Comparison of ENCODE assay signal across 1 cellular context in the genomic region with DNA sequence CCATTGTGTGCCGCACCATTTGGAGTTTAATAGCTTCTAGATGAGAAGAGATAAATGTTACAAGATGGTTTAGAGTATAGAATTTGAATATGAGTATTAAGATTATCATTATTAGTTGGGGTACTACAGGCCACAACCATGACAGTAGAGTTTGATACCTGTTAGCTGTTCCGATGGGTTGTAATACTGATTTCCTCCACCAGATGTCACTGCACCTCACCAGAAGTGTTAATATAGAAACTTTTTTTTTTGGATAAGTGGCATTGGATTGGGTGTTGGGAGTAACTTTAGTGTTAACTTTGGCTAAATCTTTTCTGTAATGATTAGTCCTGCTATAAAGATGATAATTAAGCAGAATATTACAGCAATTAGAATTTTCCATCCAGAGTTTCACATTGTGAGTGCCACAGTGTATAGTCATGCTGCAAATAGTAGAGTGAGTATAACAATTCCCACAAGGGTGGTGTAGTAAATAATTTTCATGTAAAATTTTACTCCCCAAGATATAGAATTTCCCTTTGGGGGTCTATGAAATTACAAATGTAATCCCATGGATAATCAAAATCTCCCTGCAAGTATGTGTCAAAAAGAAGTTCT.
TF ChIP-seq lines count a peak whose summit lies in the region.

No MANE protein-coding gene starts in this region.

TF ChIP-seq in GM23338, 12 proteins besides CTCF, POLR2A, EP300 and RAD21 (continued from another document):
- TF ChIP-seq, protein P1, sequence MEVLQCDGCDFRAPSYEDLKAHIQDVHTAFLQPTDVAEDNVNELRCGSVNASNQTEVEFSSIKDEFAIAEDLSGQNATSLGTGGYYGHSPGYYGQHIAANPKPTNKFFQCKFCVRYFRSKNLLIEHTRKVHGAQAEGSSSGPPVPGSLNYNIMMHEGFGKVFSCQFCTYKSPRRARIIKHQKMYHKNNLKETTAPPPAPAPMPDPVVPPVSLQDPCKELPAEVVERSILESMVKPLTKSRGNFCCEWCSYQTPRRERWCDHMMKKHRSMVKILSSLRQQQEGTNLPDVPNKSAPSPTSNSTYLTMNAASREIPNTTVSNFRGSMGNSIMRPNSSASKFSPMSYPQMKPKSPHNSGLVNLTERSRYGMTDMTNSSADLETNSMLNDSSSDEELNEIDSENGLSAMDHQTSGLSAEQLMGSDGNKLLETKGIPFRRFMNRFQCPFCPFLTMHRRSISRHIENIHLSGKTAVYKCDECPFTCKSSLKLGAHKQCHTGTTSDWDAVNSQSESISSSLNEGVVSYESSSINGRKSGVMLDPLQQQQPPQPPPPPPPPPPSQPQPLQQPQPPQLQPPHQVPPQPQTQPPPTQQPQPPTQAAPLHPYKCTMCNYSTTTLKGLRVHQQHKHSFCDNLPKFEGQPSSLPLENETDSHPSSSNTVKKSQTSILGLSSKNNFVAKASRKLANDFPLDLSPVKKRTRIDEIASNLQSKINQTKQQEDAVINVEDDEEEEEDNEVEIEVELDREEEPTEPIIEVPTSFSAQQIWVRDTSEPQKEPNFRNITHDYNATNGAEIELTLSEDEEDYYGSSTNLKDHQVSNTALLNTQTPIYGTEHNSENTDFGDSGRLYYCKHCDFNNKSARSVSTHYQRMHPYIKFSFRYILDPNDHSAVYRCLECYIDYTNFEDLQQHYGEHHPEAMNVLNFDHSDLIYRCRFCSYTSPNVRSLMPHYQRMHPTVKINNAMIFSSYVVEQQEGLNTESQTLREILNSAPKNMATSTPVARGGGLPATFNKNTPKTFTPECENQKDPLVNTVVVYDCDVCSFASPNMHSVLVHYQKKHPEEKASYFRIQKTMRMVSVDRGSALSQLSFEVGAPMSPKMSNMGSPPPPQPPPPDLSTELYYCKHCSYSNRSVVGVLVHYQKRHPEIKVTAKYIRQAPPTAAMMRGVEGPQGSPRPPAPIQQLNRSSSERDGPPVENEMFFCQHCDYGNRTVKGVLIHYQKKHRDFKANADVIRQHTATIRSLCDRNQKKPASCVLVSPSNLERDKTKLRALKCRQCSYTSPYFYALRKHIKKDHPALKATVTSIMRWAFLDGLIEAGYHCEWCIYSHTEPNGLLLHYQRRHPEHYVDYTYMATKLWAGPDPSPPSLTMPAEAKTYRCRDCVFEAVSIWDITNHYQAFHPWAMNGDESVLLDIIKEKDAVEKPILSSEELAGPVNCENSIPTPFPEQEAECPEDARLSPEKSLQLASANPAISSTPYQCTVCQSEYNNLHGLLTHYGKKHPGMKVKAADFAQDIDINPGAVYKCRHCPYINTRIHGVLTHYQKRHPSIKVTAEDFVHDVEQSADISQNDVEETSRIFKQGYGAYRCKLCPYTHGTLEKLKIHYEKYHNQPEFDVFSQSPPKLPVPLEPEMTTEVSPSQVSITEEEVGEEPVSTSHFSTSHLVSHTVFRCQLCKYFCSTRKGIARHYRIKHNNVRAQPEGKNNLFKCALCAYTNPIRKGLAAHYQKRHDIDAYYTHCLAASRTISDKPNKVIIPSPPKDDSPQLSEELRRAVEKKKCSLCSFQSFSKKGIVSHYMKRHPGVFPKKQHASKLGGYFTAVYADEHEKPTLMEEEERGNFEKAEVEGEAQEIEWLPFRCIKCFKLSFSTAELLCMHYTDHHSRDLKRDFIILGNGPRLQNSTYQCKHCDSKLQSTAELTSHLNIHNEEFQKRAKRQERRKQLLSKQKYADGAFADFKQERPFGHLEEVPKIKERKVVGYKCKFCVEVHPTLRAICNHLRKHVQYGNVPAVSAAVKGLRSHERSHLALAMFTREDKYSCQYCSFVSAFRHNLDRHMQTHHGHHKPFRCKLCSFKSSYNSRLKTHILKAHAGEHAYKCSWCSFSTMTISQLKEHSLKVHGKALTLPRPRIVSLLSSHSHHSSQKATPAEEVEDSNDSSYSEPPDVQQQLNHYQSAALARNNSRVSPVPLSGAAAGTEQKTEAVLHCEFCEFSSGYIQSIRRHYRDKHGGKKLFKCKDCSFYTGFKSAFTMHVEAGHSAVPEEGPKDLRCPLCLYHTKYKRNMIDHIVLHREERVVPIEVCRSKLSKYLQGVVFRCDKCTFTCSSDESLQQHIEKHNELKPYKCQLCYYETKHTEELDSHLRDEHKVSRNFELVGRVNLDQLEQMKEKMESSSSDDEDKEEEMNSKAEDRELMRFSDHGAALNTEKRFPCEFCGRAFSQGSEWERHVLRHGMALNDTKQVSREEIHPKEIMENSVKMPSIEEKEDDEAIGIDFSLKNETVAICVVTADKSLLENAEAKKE (CRISPR knock-in tag; IDR thresholded peaks at IDR 0.05): no peak
- TF ChIP-seq EZH2phosphoT487 (IDR thresholded peaks at IDR 0.05; ENCODE audit: unreplicated experiment): no peak
- no peak for TF ChIP-seq EZH2 (IDR thresholded peaks at IDR 0.05; ENCODE audit: low read depth, unreplicated experiment)
- no peak for TF ChIP-seq STAT1 (IDR thresholded peaks at IDR 0.05; ENCODE audit: unreplicated experiment)
- TF ChIP-seq, protein P2, sequence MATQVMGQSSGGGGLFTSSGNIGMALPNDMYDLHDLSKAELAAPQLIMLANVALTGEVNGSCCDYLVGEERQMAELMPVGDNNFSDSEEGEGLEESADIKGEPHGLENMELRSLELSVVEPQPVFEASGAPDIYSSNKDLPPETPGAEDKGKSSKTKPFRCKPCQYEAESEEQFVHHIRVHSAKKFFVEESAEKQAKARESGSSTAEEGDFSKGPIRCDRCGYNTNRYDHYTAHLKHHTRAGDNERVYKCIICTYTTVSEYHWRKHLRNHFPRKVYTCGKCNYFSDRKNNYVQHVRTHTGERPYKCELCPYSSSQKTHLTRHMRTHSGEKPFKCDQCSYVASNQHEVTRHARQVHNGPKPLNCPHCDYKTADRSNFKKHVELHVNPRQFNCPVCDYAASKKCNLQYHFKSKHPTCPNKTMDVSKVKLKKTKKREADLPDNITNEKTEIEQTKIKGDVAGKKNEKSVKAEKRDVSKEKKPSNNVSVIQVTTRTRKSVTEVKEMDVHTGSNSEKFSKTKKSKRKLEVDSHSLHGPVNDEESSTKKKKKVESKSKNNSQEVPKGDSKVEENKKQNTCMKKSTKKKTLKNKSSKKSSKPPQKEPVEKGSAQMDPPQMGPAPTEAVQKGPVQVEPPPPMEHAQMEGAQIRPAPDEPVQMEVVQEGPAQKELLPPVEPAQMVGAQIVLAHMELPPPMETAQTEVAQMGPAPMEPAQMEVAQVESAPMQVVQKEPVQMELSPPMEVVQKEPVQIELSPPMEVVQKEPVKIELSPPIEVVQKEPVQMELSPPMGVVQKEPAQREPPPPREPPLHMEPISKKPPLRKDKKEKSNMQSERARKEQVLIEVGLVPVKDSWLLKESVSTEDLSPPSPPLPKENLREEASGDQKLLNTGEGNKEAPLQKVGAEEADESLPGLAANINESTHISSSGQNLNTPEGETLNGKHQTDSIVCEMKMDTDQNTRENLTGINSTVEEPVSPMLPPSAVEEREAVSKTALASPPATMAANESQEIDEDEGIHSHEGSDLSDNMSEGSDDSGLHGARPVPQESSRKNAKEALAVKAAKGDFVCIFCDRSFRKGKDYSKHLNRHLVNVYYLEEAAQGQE (IDR thresholded peaks at IDR 0.05; ENCODE audit: unreplicated experiment): no peak
- no peak for TF ChIP-seq ZNF114 (CRISPR knock-in tag; IDR thresholded peaks at IDR 0.05)
- no peak for TF ChIP-seq POLR2AphosphoS5 (IDR thresholded peaks at IDR 0.05; ENCODE audit: low read depth)
